1 cellular context compared by ENCODE assay signal in genomic region chr7:28685291-28685659, GRCh38.
TF ChIP-seq lines count a peak whose summit lies in the region.

No MANE protein-coding gene starts in this region.

TF ChIP-seq in GM23338, 12 proteins besides CTCF, POLR2A, EP300 and RAD21 (continued from another document):
- TF ChIP-seq ZNF462 (CRISPR knock-in tag; IDR thresholded peaks at IDR 0.05) (no peak), ZNF331 (CRISPR knock-in tag; IDR thresholded peaks at IDR 0.05; ENCODE audit: low read depth) (no peak), EZH2 (IDR thresholded peaks at IDR 0.05; ENCODE audit: low read depth, unreplicated experiment) (no peak)
TF ChIP-seq in GM23338: peak in this region for 0.
